1 cellular context compared by ENCODE assay signal in the genomic region with DNA sequence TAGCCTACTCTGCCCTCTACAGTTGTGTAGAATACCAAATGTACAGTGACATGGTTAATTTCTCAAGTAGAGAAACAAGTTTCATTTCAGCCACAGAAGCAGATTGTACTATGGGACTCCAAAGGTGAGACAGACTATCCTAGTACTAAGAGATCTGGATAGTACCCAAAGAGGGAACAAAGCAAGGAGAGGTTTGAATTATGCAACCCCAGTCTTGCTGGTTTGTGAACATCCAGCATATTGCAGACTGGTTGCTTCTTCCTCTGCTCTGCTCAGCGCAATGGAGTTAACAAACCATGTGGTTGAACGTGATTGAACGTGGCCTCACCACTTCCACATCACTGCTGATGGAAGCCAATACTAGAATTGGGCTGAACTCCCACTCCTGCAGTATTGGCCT.
TF ChIP-seq lines count a peak whose summit lies in the region.

No MANE protein-coding gene starts in this region.

TF ChIP-seq in HepG2, 621 proteins besides CTCF, POLR2A, EP300 and RAD21:
- TF ChIP-seq ZNF720 (CRISPR knock-in tag; IDR thresholded peaks at IDR 0.05): no peak
- TF ChIP-seq IKZF4 (CRISPR knock-in tag; IDR thresholded peaks at IDR 0.05; ENCODE audit: borderline replicate concordance, low read depth, not compliant biosample characterization): no peak
- no peak for TF ChIP-seq ZNF441 (CRISPR knock-in tag; IDR thresholded peaks at IDR 0.05; ENCODE audit: borderline replicate concordance)
